8 cellular contexts compared by ENCODE assay signal in genomic region chr5:152505442-152506042, GRCh38.
DNase-seq lines count a peak whose midpoint lies in the region; ATAC-seq and TF ChIP-seq lines count a peak whose summit lies in the region.

No MANE protein-coding gene starts in this region.

- H3K9me1 ChIP-seq in IMR-90 (ENCODE audit: insufficient read depth, low read length) = no peaks in the 10 kb centered on the region

- no CpG with 5 or more reads among the region's 8 CpGs for WGBS in IMR-90 (ENCODE audit: extremely low coverage in 2 of 2, insufficient read length in 1 of 2), 2 experiments

- H3K27me3 ChIP-seq in IMR-90 (ENCODE audit: control insufficient read depth, insufficient read depth, low read length) (no peaks in the 10 kb centered on the region), PC-9 (ENCODE audit: insufficient read depth, low read depth) (no peaks in the 10 kb centered on the region)

- no peaks in the 10 kb centered on the region for H3K79me2 ChIP-seq in PC-9 (ENCODE audit: low read depth)

- no peaks in the 10 kb centered on the region for H3K36me3 ChIP-seq in IMR-90 (ENCODE audit: control insufficient read depth, insufficient read depth, low read length)
- no peaks in the 10 kb centered on the region for H3K36me3 ChIP-seq in PC-9 (ENCODE audit: low read depth)

- no peak overlapping the region for H3K18ac ChIP-seq in IMR-90 (ENCODE audit: low read depth, low read length)

- H3K4me2 ChIP-seq in IMR-90 (ENCODE audit: low read depth, low read length) = no peak overlapping the region
- H3K4me2 ChIP-seq in PC-9 = no peak overlapping the region

- CTCF ChIA-PET in IMR-90 (lab: Yijun Ruan, JAX) (no interaction called here), PC-9 (lab: Charles Lee) (no interaction called here)

- H2BK20ac ChIP-seq in IMR-90 (ENCODE audit: low read depth, low read length) = no peak overlapping the region

- H2AFZ ChIP-seq in IMR-90 (replicated peaks; ENCODE audit: low read length, poor library complexity) (no peak overlapping the region), PC-9 (no peak overlapping the region)

- H3F3A ChIP-seq in PC-9 (ENCODE audit: insufficient read depth, low read depth) = no peaks in the 10 kb centered on the region

- ATAC-seq in GM21737 (IDR thresholded peaks at IDR 0.05; ENCODE audit: unreplicated experiment) (peak; percentile 73), IMR-90 (ENCODE audit: low read depth) (peak; percentile 49; the same call in 1 of the 2 replicates)

- no peak overlapping the region for H2BK5ac ChIP-seq in IMR-90 (ENCODE audit: low read depth, low read length, poor library complexity, severe bottlenecking)

- H3K79me1 ChIP-seq in IMR-90 (ENCODE audit: low read depth in 1 of 2, low read length in 2 of 2) = no peaks in the 10 kb centered on the region

- no peak overlapping the region for H4K8ac ChIP-seq in IMR-90 (ENCODE audit: low read depth in 2 of 2, low read length in 2 of 2)

- H2AK5ac ChIP-seq in IMR-90 (ENCODE audit: low read depth, low read length) = no peak overlapping the region

- no peak overlapping the region for H2AK9ac ChIP-seq in IMR-90 (replicated peaks; ENCODE audit: low read depth, low read length, poor library complexity)

- no peak overlapping the region for H2BK120ac ChIP-seq in IMR-90 (ENCODE audit: low read depth, low read length)

- no peaks in the 10 kb centered on the region for H3K9me3 ChIP-seq in IMR-90 (ENCODE audit: control insufficient read depth, insufficient read depth, low read length)
- no peaks in the 10 kb centered on the region for H3K9me3 ChIP-seq in PC-9 (ENCODE audit: insufficient read depth, low read depth)

- H2BK15ac ChIP-seq in IMR-90 (ENCODE audit: low read depth, low read length) = no peak overlapping the region

- no peak overlapping the region for H3K23ac ChIP-seq in IMR-90 (ENCODE audit: low read depth, low read length)

- H4K5ac ChIP-seq in IMR-90 (ENCODE audit: low read depth, low read length) = no peak overlapping the region

- H4K20me1 ChIP-seq in IMR-90 (ENCODE audit: insufficient read depth, low read length) (no peaks in the 10 kb centered on the region), PC-9 (ENCODE audit: insufficient read depth) (no peaks in the 10 kb centered on the region)

- H3K14ac ChIP-seq in IMR-90 (replicated peaks; ENCODE audit: low read depth, low read length) = no peak overlapping the region

- no peak overlapping the region for H3K4ac ChIP-seq in IMR-90 (ENCODE audit: low read depth, low read length)

- H3K4me3 ChIP-seq in IMR-90 (ENCODE audit: insufficient read depth, low read depth, low read length) = no peak overlapping the region
- no peak overlapping the region for H3K4me3 ChIP-seq in PC-9

- no peaks in the 10 kb centered on the region for H3K9me2 ChIP-seq in PC-9 (ENCODE audit: insufficient read depth)

- BruUV-seq in IMR-90 (replicated peaks; lab: Mats Ljungman, UMichigan) = no TSS peak
- BruUV-seq in PC-9 (replicated peaks; lab: Mats Ljungman, UMichigan) = no TSS peak

- TF ChIP-seq CTCF in IMR-90 (conservative IDR thresholded peaks at IDR 0.05; ENCODE audit: low read depth, low read length) = peak; percentile 50
- TF ChIP-seq CTCF in PC-9 (conservative IDR thresholded peaks at IDR 0.05) = peak; percentile 73

- DNase-seq in NK-92 treated with Interleukin-12 subunit alpha and Interleukin-12 subunit beta, amount 100 ng/mL, for 24 hours (lab: John Stamatoyannopoulos, UW) = peak; percentile 14
- DNase-seq in NK-92 (lab: John Stamatoyannopoulos, UW; ENCODE audit: unreplicated experiment) = no peak
- DNase-seq in IMR-90 = peak; percentile 27
- DNase-seq in PC-9 = peak; percentile 41
- DNase-seq in astrocyte of the hippocampus (ENCODE audit: low read depth, low spot score) = peak; percentile 72
- peak; percentile 51 for DNase-seq in iPS-NIHi7 (ENCODE audit: extremely low spot score)
- peak; percentile 2 to 6 (median 5) for DNase-seq in stimulated activated CD4-positive, alpha-beta T cell treated with anti-CD3 and anti-CD28 coated beads, Interleukin-1b, Interleukin-23, amount 100 ng/mL, for 24 hours (ENCODE audit: low read depth in 4 of 4, low spot score in 1 of 4)

- no peak overlapping the region for H4K91ac ChIP-seq in IMR-90 (ENCODE audit: insufficient read depth, low read depth, low read length)

- dilution Hi-C loops in IMR-90 (cut with HindIII; ENCODE audit: low sequenced_read_pairs, unreplicated experiment) = no loop called here

- TF ChIP-seq POLR2A in IMR-90 (IDR thresholded peaks at IDR 0.05; ENCODE audit: low read depth, low read length) = no peak

- in situ Hi-C loops in IMR-90 (cut with MboI; ENCODE audit: low sequenced_read_pairs) = no loop called here

- intact Hi-C loops in IMR-90 (cut with micrococcal nuclease) = loop anchor here (2.0 kb wide), 1 partner anchor 681 kb away; no protein-coding TSS in a partner anchor
- intact Hi-C loops in PC-9 (cut with micrococcal nuclease; ENCODE audit: unreplicated experiment) = loop anchor here (2.0 to 5.0 kb wide), 2 partner anchors 681 to 848 kb away; no protein-coding TSS in a partner anchor

- no peak overlapping the region for H3K9ac ChIP-seq in IMR-90 (ENCODE audit: low read depth, low read length)

- H3K56ac ChIP-seq in IMR-90 (ENCODE audit: extremely low read depth, insufficient read depth, low read length) = no peak overlapping the region

- TF ChIP-seq RAD21 in IMR-90 (IDR thresholded peaks at IDR 0.05; ENCODE audit: low read length) = peak; percentile 32; the same call in 1 of the 2 replicates

- H3K27ac ChIP-seq in IMR-90 (ENCODE audit: insufficient read depth, low read length) (no peak overlapping the region), PC-9 (no peak overlapping the region)

- H3K4me1 ChIP-seq in IMR-90 (ENCODE audit: control insufficient read depth, insufficient read depth, low read length) (no peaks in the 10 kb centered on the region), PC-9 (replicated peaks; ENCODE audit: insufficient read depth) (no peaks in the 10 kb centered on the region)

- POLR2A ChIA-PET in IMR-90 (lab: Charles Lee; ENCODE audit: unreplicated experiment) = no interaction called here
- POLR2A ChIA-PET in PC-9 (lab: Charles Lee; ENCODE audit: unreplicated experiment) = no interaction called here

TF ChIP-seq in IMR-90, 13 proteins besides CTCF, POLR2A, EP300 and RAD21:
- TF ChIP-seq SMC3 (IDR thresholded peaks at IDR 0.05; ENCODE audit: low read depth, low read length) (peak; percentile 10; the same call in 1 of the 2 replicates), RFX5 (IDR thresholded peaks at IDR 0.05; ENCODE audit: low read depth, low read length) (no peak), MAFK (IDR thresholded peaks at IDR 0.05; ENCODE audit: low read depth, low read length) (no peak), CEBPB (IDR thresholded peaks at IDR 0.05; ENCODE audit: low read depth, low read length) (peak; percentile 55; the same call in 1 of the 2 replicates)
